ENCODE assay signal across 20 cellular contexts in the genomic region with DNA sequence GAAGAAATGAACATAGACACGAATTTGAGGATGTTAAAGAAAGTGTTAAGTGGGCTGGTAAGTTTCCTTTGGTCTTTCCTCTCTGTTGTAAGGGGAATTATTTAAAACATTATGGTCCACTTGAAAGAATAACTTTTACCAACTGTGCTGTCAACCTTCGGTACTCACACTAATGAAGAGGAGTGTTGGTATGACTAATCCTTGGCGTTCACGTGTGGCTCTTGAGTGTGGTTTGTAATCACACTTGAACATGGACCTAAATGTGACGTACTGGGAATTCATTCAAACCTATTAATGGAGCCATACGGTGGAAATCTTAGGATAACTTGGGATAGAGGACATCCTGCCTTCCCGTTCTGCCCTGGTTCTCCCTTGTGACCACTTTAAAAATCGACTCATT. TPM values are rescaled to one million over a fixed set of nuclear protein-coding genes. Genes with fewer than 3 reads are reported as not detected.
DNase-seq lines count a peak whose midpoint lies in the region; ATAC-seq, FAIRE-seq and TF ChIP-seq lines count a peak whose summit lies in the region.
"Had no signal": no experiment of that assay in that cellular context is flagged by ENCODE, and none has a peak within 500 bp of the region (broad histone marks: within the 10 kb centered on the region; RNA-seq: fewer than 3 reads in every experiment).

No MANE protein-coding gene starts in this region.

- H3K27ac ChIP-seq in astrocyte (ENCODE audit: low read depth, low read length) (no peak overlapping the region), gastroesophageal sphincter (peak overlapping the region in 3 of 4 donors; percentile 51 to 67 (median 66)), upper lobe of right lung (no peak overlapping the region)
- H3K27ac ChIP-seq: SK-N-MC had no signal

- H3K4me3 ChIP-seq in astrocyte (ENCODE audit: insufficient read depth, low read depth, low read length) (no peak overlapping the region), gastroesophageal sphincter (no peak overlapping the region), upper lobe of right lung (no peak overlapping the region)
- H3K4me3 ChIP-seq: HAP-1, SK-N-MC had no signal

- TF ChIP-seq EP300 in gastroesophageal sphincter (IDR thresholded peaks at IDR 0.05) = no peak

- TF ChIP-seq CTCF in astrocyte (IDR thresholded peaks at IDR 0.05; ENCODE audit: insufficient read depth, low read depth, low read length) (no peak), gastroesophageal sphincter (IDR thresholded peaks at IDR 0.05) (no peak), upper lobe of right lung (IDR thresholded peaks at IDR 0.05) (no peak)

- no peak for ATAC-seq in gastroesophageal sphincter
- ATAC-seq in upper lobe of right lung = peak; percentile 60
- ATAC-seq in GM21390 (IDR thresholded peaks at IDR 0.05; ENCODE audit: unreplicated experiment) = no peak
- no peak for ATAC-seq in GM18861 (IDR thresholded peaks at IDR 0.05; ENCODE audit: unreplicated experiment)
- no peak for ATAC-seq in GM19351 (IDR thresholded peaks at IDR 0.05; ENCODE audit: unreplicated experiment)

- no peaks in the 10 kb centered on the region for H4K20me1 ChIP-seq in astrocyte (ENCODE audit: insufficient read depth, low read length)

- peak; percentile 23 for FAIRE-seq in GM19239 (lab: Jason Lieb, UNC)
- no peak for FAIRE-seq in astrocyte (lab: Jason Lieb, UNC)
- FAIRE-seq: RCC 7860 had no signal

- no peaks in the 10 kb centered on the region for H3K27me3 ChIP-seq in astrocyte (ENCODE audit: insufficient read depth, low read length)
- H3K27me3 ChIP-seq in gastroesophageal sphincter = no peaks in the 10 kb centered on the region
- H3K27me3 ChIP-seq in upper lobe of right lung = no peaks in the 10 kb centered on the region

- no peak for DNase-seq in GM19239 (ENCODE audit: insufficient read length, low spot score)
- DNase-seq in astrocyte (ENCODE audit: low read depth) = peak; percentile 43
- DNase-seq in upper lobe of right lung = no peak
- DNase-seq: ACHN; Caco-2; CD4-positive, CD25-positive, alpha-beta regulatory T cell; DMS79; GDM1; Kasumi-1; MM.1S; NCI-H1105; NCI-H526; Right ventricle myocardium superior had no signal

- peaks cover 1% of the 10 kb centered on the region for H3K36me3 Mint-ChIP-seq in astrocyte (ENCODE audit: low read depth, unreplicated experiment)
- H3K36me3 Mint-ChIP-seq: CD4-positive, CD25-positive, alpha-beta regulatory T cell had no signal

- no peak overlapping the region for H2AFZ ChIP-seq in astrocyte (ENCODE audit: low read depth, low read length)

- H3K9ac ChIP-seq in astrocyte (ENCODE audit: low read length) = no peak overlapping the region

- no peaks in the 10 kb centered on the region for H3K36me3 ChIP-seq in astrocyte (ENCODE audit: insufficient read depth, low read length)
- H3K36me3 ChIP-seq in gastroesophageal sphincter = no peaks in the 10 kb centered on the region
- no peaks in the 10 kb centered on the region for H3K36me3 ChIP-seq in upper lobe of right lung
- H3K36me3 ChIP-seq: HAP-1 had no signal

- intact Hi-C loops in upper lobe of right lung (cut with DNase I) = no loop called here

- peaks cover 5% of the 10 kb centered on the region for H3K27me3 Mint-ChIP-seq in astrocyte (ENCODE audit: low read depth, unreplicated experiment)

- TF ChIP-seq POLR2A in gastroesophageal sphincter (IDR thresholded peaks at IDR 0.05) = no peak

- no peaks in the 10 kb centered on the region for H3K79me2 ChIP-seq in astrocyte (ENCODE audit: insufficient read depth, low read length)

- WGBS in gastroesophageal sphincter (ENCODE audit: low coverage in 1 of 2), 2 donors = 80 to 90% methylated on average over 6 to 8 of the region's 8 CpGs

- H3K27ac Mint-ChIP-seq in astrocyte (ENCODE audit: unreplicated experiment) = no peak overlapping the region
- H3K27ac Mint-ChIP-seq: CD4-positive, CD25-positive, alpha-beta regulatory T cell had no signal

- H3K9me3 Mint-ChIP-seq in astrocyte (ENCODE audit: unreplicated experiment) = peaks cover 6% of the 10 kb centered on the region

- H3K4me3 Mint-ChIP-seq in astrocyte (ENCODE audit: unreplicated experiment) = no peak overlapping the region
- H3K4me3 Mint-ChIP-seq: CD4-positive, CD25-positive, alpha-beta regulatory T cell had no signal

- H3K4me2 ChIP-seq in astrocyte (ENCODE audit: low read length) = no peak overlapping the region

- H3K4me1 Mint-ChIP-seq in astrocyte (ENCODE audit: low read depth, unreplicated experiment) = peaks cover 7% of the 10 kb centered on the region
- H3K4me1 Mint-ChIP-seq: CD4-positive, CD25-positive, alpha-beta regulatory T cell had no signal

- no peaks in the 10 kb centered on the region for H3K4me1 ChIP-seq in astrocyte (ENCODE audit: insufficient read depth, low read length)
- peaks cover 0 to 18% (median 4%) of the 10 kb centered on the region in 3 donors for H3K4me1 ChIP-seq in gastroesophageal sphincter
- peaks cover 6% of the 10 kb centered on the region for H3K4me1 ChIP-seq in upper lobe of right lung
- H3K4me1 ChIP-seq: Caco-2, HAP-1 had no signal

- H3K9me3 ChIP-seq in astrocyte (ENCODE audit: insufficient read depth, low read depth, low read length) = peaks cover 4% of the 10 kb centered on the region
- no peaks in the 10 kb centered on the region for H3K9me3 ChIP-seq in gastroesophageal sphincter
- H3K9me3 ChIP-seq in upper lobe of right lung = no peaks in the 10 kb centered on the region
- H3K9me3 ChIP-seq: Caco-2, HAP-1 had no signal

RNA-seq across cellular contexts. Expression of a gene that starts 41.3 kb away (rescaled TPM):
- 0.99 and 1.1 TPM in 2 replicates for total RNA-seq in astrocyte
- 10 to 100 TPM in 2 of 4 donors, 1 to 10 TPM in 2; 6.2 to 23.0 (median 11.8) TPM for total RNA-seq in gastroesophageal sphincter
- total RNA-seq in upper lobe of right lung = 65.4 TPM

Comparison
In these comparisons a context has a peak if more than half of its experiments do, and no peak if none do; other contexts are left out.
1. H3K27ac ChIP-seq: peak in gastroesophageal sphincter (3 of 4); none in astrocyte (single experiment) and upper lobe of right lung (single experiment).